21 cellular contexts compared by ENCODE assay signal in the genomic region with DNA sequence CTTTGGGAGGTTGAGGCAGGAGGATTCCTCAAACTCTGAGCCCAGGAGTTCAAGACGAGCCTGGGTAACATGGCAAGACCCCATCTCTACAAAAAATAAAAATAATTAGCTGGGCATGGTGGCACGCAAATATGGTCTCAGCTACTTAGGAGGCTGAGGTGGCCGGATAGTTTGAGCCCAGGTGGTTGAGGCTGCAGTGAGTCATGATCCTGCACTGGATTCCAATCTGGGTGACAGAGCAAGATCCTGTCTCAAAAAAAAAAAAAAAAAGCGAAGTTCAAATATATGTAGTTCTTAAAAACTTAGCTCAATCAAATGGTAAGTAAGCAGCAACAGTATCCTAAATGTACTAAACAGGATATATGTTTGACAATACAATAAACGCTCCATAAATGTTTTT.
"Had no signal": no experiment of that assay in that cellular context is flagged by ENCODE, and none has a peak within 500 bp of the region (broad histone marks: within the 10 kb centered on the region; RNA-seq: fewer than 3 reads in every experiment).

No MANE protein-coding gene starts in this region.

- H3K4me3 ChIP-seq: body of pancreas, dorsolateral prefrontal cortex, left ventricle myocardium inferior, sigmoid colon, testis had no signal

- ATAC-seq: activated CD8-positive, alpha-beta T cell treated with anti-CD3 and anti-CD28 coated beads for 36 hours; activated T-helper 17 cell treated with anti-CD3 and anti-CD28 coated beads, Interleukin-2, amount 50 U/mL, for 72 hours; body of pancreas; stimulated activated effector memory CD8-positive, alpha-beta T cell treated with anti-CD3 and anti-CD28 coated beads, Interleukin-12 subunit alpha, Interleukin-12 subunit beta, amount 100 ng/mL, for 72 hours had no signal

- DNase-seq: activated CD4-positive, alpha-beta T cell treated with anti-CD3 and anti-CD28 coated beads, Interleukin-2, amount 10 ng/mL, durations not matched to agents 24 days and 14 days; activated CD8-positive, alpha-beta T cell treated with anti-CD3 and anti-CD28 coated beads for 36 hours; activated naive CD4-positive, alpha-beta T cell treated with anti-CD3 and anti-CD28 coated beads for 36 hours; activated T-cell treated with anti-CD3 and anti-CD28 coated beads, Interleukin-2, amount 50 U/mL, for 1 hour; body of pancreas; caudate nucleus; dorsolateral prefrontal cortex; foreskin melanocyte; glutamatergic neuron; hippocampal formation; kidney; left ventricle myocardium inferior; nephron progenitor cell; nucleus accumbens; sigmoid colon; stimulated activated CD4-positive, alpha-beta T cell treated with anti-CD3 and anti-CD28 coated beads, Interleukin-4, amount 100 ng/mL, for 24 hours; T-helper 9 cell; testis had no signal

- H3K4me1 Mint-ChIP-seq: activated CD4-positive, alpha-beta T cell treated with anti-CD3 and anti-CD28 coated beads, Interleukin-2, amount 10 ng/mL, durations not matched to agents 24 days and 14 days; activated T-helper 17 cell treated with anti-CD3 and anti-CD28 coated beads, Interleukin-2, amount 50 U/mL, for 72 hours; stimulated activated effector memory CD8-positive, alpha-beta T cell treated with anti-CD3 and anti-CD28 coated beads, Interleukin-12 subunit alpha, Interleukin-12 subunit beta, amount 100 ng/mL, for 72 hours had no signal

- H3K27ac Mint-ChIP-seq: activated CD4-positive, alpha-beta T cell treated with anti-CD3 and anti-CD28 coated beads, Interleukin-2, amount 10 ng/mL, durations not matched to agents 24 days and 14 days; activated CD8-positive, alpha-beta T cell treated with anti-CD3 and anti-CD28 coated beads for 36 hours; activated naive CD4-positive, alpha-beta T cell treated with anti-CD3 and anti-CD28 coated beads for 36 hours; activated T-helper 17 cell treated with anti-CD3 and anti-CD28 coated beads, Interleukin-2, amount 50 U/mL, for 72 hours; nephron progenitor cell; stimulated activated effector memory CD8-positive, alpha-beta T cell treated with anti-CD3 and anti-CD28 coated beads, Interleukin-12 subunit alpha, Interleukin-12 subunit beta, amount 100 ng/mL, for 72 hours; type B pancreatic cell had no signal

- H3K27ac ChIP-seq: body of pancreas, dorsolateral prefrontal cortex, left ventricle myocardium inferior, sigmoid colon, testis had no signal

- H3K27me3 Mint-ChIP-seq: activated CD4-positive, alpha-beta T cell treated with anti-CD3 and anti-CD28 coated beads, Interleukin-2, amount 10 ng/mL, durations not matched to agents 24 days and 14 days; activated CD8-positive, alpha-beta T cell treated with anti-CD3 and anti-CD28 coated beads for 36 hours; activated T-helper 17 cell treated with anti-CD3 and anti-CD28 coated beads, Interleukin-2, amount 50 U/mL, for 72 hours; type B pancreatic cell had no signal

- H3K36me3 ChIP-seq: left ventricle myocardium inferior, sigmoid colon had no signal

- H3K4me3 Mint-ChIP-seq: activated CD4-positive, alpha-beta T cell treated with anti-CD3 and anti-CD28 coated beads, Interleukin-2, amount 10 ng/mL, durations not matched to agents 24 days and 14 days; activated CD8-positive, alpha-beta T cell treated with anti-CD3 and anti-CD28 coated beads for 36 hours; activated naive CD4-positive, alpha-beta T cell treated with anti-CD3 and anti-CD28 coated beads for 36 hours; activated T-helper 17 cell treated with anti-CD3 and anti-CD28 coated beads, Interleukin-2, amount 50 U/mL, for 72 hours; nephron progenitor cell; stimulated activated effector memory CD8-positive, alpha-beta T cell treated with anti-CD3 and anti-CD28 coated beads, Interleukin-12 subunit alpha, Interleukin-12 subunit beta, amount 100 ng/mL, for 72 hours; type B pancreatic cell had no signal

- H3K4me1 ChIP-seq: left ventricle myocardium inferior, sigmoid colon, testis had no signal

- H3K9me3 ChIP-seq: body of pancreas, sigmoid colon, testis had no signal

- H3K27me3 ChIP-seq: body of pancreas, dorsolateral prefrontal cortex, sigmoid colon, testis had no signal

- H3K36me3 Mint-ChIP-seq: stimulated activated effector memory CD8-positive, alpha-beta T cell treated with anti-CD3 and anti-CD28 coated beads, Interleukin-12 subunit alpha, Interleukin-12 subunit beta, amount 100 ng/mL, for 72 hours; type B pancreatic cell had no signal

- H3K9me3 Mint-ChIP-seq: activated CD4-positive, alpha-beta T cell treated with anti-CD3 and anti-CD28 coated beads, Interleukin-2, amount 10 ng/mL, durations not matched to agents 24 days and 14 days; activated T-helper 17 cell treated with anti-CD3 and anti-CD28 coated beads, Interleukin-2, amount 50 U/mL, for 72 hours; nephron progenitor cell; type B pancreatic cell had no signal
